3 cellular contexts compared by ENCODE assay signal in genomic region chr6:106520711-106521367, GRCh38.
TF ChIP-seq lines count a peak whose summit lies in the region.

No MANE protein-coding gene starts in this region.

TF ChIP-seq in liver, 16 proteins besides CTCF, POLR2A, EP300 and RAD21:
- TF ChIP-seq, protein P1, sequence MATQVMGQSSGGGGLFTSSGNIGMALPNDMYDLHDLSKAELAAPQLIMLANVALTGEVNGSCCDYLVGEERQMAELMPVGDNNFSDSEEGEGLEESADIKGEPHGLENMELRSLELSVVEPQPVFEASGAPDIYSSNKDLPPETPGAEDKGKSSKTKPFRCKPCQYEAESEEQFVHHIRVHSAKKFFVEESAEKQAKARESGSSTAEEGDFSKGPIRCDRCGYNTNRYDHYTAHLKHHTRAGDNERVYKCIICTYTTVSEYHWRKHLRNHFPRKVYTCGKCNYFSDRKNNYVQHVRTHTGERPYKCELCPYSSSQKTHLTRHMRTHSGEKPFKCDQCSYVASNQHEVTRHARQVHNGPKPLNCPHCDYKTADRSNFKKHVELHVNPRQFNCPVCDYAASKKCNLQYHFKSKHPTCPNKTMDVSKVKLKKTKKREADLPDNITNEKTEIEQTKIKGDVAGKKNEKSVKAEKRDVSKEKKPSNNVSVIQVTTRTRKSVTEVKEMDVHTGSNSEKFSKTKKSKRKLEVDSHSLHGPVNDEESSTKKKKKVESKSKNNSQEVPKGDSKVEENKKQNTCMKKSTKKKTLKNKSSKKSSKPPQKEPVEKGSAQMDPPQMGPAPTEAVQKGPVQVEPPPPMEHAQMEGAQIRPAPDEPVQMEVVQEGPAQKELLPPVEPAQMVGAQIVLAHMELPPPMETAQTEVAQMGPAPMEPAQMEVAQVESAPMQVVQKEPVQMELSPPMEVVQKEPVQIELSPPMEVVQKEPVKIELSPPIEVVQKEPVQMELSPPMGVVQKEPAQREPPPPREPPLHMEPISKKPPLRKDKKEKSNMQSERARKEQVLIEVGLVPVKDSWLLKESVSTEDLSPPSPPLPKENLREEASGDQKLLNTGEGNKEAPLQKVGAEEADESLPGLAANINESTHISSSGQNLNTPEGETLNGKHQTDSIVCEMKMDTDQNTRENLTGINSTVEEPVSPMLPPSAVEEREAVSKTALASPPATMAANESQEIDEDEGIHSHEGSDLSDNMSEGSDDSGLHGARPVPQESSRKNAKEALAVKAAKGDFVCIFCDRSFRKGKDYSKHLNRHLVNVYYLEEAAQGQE (IDR thresholded peaks at IDR 0.05), result no peak
- TF ChIP-seq ZBTB33 (IDR thresholded peaks at IDR 0.05) (no peak), JUND (IDR thresholded peaks at IDR 0.05) (no peak), RXRA (IDR thresholded peaks at IDR 0.05) (no peak), NR2F2 (IDR thresholded peaks at IDR 0.05) (no peak), TAF1 (conservative IDR thresholded peaks at IDR 0.05) (no peak), HNF4A (conservative IDR thresholded peaks at IDR 0.05) (no peak), FOXA2 (IDR thresholded peaks at IDR 0.05) (no peak), FOXA1 (IDR thresholded peaks at IDR 0.05) (no peak)
- TF ChIP-seq, protein P2, sequence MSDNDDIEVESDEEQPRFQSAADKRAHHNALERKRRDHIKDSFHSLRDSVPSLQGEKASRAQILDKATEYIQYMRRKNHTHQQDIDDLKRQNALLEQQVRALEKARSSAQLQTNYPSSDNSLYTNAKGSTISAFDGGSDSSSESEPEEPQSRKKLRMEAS (IDR thresholded peaks at IDR 0.05), result no peak

TF ChIP-seq in HepG2, 621 proteins besides CTCF, POLR2A, EP300 and RAD21:
- TF ChIP-seq DR1 (CRISPR knock-in tag; IDR thresholded peaks at IDR 0.05) (no peak), RBM39 (IDR thresholded peaks at IDR 0.05; ENCODE audit: low read depth, low read length, poor library complexity, severe bottlenecking) (no peak), JARID2 (CRISPR knock-in tag; IDR thresholded peaks at IDR 0.05; ENCODE audit: insufficient replicate concordance) (no peak), ZNF282 (IDR thresholded peaks at IDR 0.05; ENCODE audit: partially characterized antibody) (no peak), ZNF841 (CRISPR knock-in tag; IDR thresholded peaks at IDR 0.05; ENCODE audit: borderline replicate concordance) (no peak), RNF2 (conservative IDR thresholded peaks at IDR 0.05; ENCODE audit: low read depth) (no peak), ZSCAN20 (CRISPR knock-in tag; IDR thresholded peaks at IDR 0.05; ENCODE audit: borderline replicate concordance) (no peak), CBX2 (IDR thresholded peaks at IDR 0.05; ENCODE audit: low read depth, low read length) (no peak), CBX2 (CRISPR knock-in tag; IDR thresholded peaks at IDR 0.05; ENCODE audit: low read depth) (no peak), TFE3 (CRISPR knock-in tag; IDR thresholded peaks at IDR 0.05) (no peak), ZFP36 (IDR thresholded peaks at IDR 0.05; ENCODE audit: borderline replicate concordance, low read depth, low read length, partially characterized antibody) (no peak), NCOA5 (CRISPR knock-in tag; IDR thresholded peaks at IDR 0.05) (no peak), ZNF614 (CRISPR knock-in tag; IDR thresholded peaks at IDR 0.05; ENCODE audit: borderline replicate concordance) (no peak), ZBTB21 (CRISPR knock-in tag; IDR thresholded peaks at IDR 0.05) (no peak)
- TF ChIP-seq, protein P3, sequence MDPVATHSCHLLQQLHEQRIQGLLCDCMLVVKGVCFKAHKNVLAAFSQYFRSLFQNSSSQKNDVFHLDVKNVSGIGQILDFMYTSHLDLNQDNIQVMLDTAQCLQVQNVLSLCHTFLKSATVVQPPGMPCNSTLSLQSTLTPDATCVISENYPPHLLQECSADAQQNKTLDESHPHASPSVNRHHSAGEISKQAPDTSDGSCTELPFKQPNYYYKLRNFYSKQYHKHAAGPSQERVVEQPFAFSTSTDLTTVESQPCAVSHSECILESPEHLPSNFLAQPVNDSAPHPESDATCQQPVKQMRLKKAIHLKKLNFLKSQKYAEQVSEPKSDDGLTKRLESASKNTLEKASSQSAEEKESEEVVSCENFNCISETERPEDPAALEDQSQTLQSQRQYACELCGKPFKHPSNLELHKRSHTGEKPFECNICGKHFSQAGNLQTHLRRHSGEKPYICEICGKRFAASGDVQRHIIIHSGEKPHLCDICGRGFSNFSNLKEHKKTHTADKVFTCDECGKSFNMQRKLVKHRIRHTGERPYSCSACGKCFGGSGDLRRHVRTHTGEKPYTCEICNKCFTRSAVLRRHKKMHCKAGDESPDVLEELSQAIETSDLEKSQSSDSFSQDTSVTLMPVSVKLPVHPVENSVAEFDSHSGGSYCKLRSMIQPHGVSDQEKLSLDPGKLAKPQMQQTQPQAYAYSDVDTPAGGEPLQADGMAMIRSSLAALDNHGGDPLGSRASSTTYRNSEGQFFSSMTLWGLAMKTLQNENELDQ (CRISPR knock-in tag; IDR thresholded peaks at IDR 0.05; ENCODE audit: borderline replicate concordance), result no peak
- TF ChIP-seq, protein P4, sequence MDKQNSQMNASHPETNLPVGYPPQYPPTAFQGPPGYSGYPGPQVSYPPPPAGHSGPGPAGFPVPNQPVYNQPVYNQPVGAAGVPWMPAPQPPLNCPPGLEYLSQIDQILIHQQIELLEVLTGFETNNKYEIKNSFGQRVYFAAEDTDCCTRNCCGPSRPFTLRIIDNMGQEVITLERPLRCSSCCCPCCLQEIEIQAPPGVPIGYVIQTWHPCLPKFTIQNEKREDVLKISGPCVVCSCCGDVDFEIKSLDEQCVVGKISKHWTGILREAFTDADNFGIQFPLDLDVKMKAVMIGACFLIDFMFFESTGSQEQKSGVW (CRISPR knock-in tag; IDR thresholded peaks at IDR 0.05; ENCODE audit: borderline replicate concordance), result no peak
- TF ChIP-seq, protein P5, sequence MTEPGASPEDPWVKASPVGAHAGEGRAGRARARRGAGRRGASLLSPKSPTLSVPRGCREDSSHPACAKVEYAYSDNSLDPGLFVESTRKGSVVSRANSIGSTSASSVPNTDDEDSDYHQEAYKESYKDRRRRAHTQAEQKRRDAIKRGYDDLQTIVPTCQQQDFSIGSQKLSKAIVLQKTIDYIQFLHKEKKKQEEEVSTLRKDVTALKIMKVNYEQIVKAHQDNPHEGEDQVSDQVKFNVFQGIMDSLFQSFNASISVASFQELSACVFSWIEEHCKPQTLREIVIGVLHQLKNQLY (CRISPR knock-in tag; IDR thresholded peaks at IDR 0.05), result no peak

TF ChIP-seq in IMR-90, 13 proteins besides CTCF, POLR2A, EP300 and RAD21:
- no peak for TF ChIP-seq RFX5 (IDR thresholded peaks at IDR 0.05; ENCODE audit: low read depth, low read length)
- TF ChIP-seq, protein P6, sequence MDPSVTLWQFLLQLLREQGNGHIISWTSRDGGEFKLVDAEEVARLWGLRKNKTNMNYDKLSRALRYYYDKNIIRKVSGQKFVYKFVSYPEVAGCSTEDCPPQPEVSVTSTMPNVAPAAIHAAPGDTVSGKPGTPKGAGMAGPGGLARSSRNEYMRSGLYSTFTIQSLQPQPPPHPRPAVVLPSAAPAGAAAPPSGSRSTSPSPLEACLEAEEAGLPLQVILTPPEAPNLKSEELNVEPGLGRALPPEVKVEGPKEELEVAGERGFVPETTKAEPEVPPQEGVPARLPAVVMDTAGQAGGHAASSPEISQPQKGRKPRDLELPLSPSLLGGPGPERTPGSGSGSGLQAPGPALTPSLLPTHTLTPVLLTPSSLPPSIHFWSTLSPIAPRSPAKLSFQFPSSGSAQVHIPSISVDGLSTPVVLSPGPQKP (IDR thresholded peaks at IDR 0.05; ENCODE audit: borderline replicate concordance, low read depth, low read length), result no peak
